24 cellular contexts compared by ENCODE assay signal in genomic region chr7:112540839-112541577, GRCh38.
"Had no signal": no experiment of that assay in that cellular context is flagged by ENCODE, and none has a peak within 500 bp of the region (broad histone marks: within the 10 kb centered on the region; RNA-seq: fewer than 3 reads in every experiment).

No MANE protein-coding gene starts in this region.

- ATAC-seq: gastrocnemius medialis; left colon; left ventricle myocardium superior; pancreas; right lobe of liver; stimulated activated memory B cell treated with anti-CD40 and anti-IgM and Interleukin-4, amounts not matched to agents 10 μg/mL and 1 μg/mL and 100 μg/mL, for 72 hours; stimulated activated naive CD8-positive, alpha-beta T cell treated with anti-CD3 and anti-CD28 coated beads, Interleukin-15, amount 100 ng/mL, for 72 hours; upper lobe of right lung had no signal

- H3K27me3 ChIP-seq: gastrocnemius medialis, pancreas, right lobe of liver, testis, tibial nerve, vagina had no signal

- H3K4me3 ChIP-seq: coronary artery, gastrocnemius medialis, lung, pancreas, prostate gland, right lobe of liver, testis, tibial nerve, upper lobe of right lung, vagina had no signal

- DNase-seq: effector CD4-positive, alpha-beta T cell; endodermal cell; erythroblast; gastrocnemius medialis; glutamatergic neuron; kidney; left colon; left ventricle myocardium superior; mesendoderm; naive B cell; occipital lobe; pancreas; right lobe of liver; stimulated activated CD4-positive, alpha-beta T cell treated with anti-CD3 and anti-CD28 coated beads, Interleukin-4, amount 100 ng/mL, for 1 hour; stimulated activated naive CD8-positive, alpha-beta T cell treated with anti-CD3 and anti-CD28 coated beads, Interleukin-15, amount 100 ng/mL, for 72 hours; testis; upper lobe of right lung had no signal

- H3K4me1 ChIP-seq: gastrocnemius medialis, pancreas, prostate gland, right lobe of liver, testis, tibial nerve, upper lobe of right lung, vagina had no signal

- H3K27ac ChIP-seq: coronary artery, gastrocnemius medialis, pancreas, prostate gland, right lobe of liver, testis, tibial nerve, upper lobe of right lung, vagina had no signal

- H3K36me3 ChIP-seq: gastrocnemius medialis, pancreas, prostate gland, right lobe of liver, tibial nerve, upper lobe of right lung, vagina had no signal

- H3K9me3 ChIP-seq: gastrocnemius medialis, pancreas, prostate gland, right lobe of liver, testis, upper lobe of right lung, vagina had no signal

- FAIRE-seq: endothelial cell of umbilical vein, kidney, pancreas had no signal
